ENCODE assay signal across 9 cellular contexts in genomic region chr2:217979151-217979811, GRCh38. TPM values are rescaled to one million over a fixed set of nuclear protein-coding genes. Genes with fewer than 3 reads are reported as not detected.
DNase-seq lines count a peak whose midpoint lies in the region; ATAC-seq, FAIRE-seq and TF ChIP-seq lines count a peak whose summit lies in the region.
"Had no signal": no experiment of that assay in that cellular context is flagged by ENCODE, and none has a peak within 500 bp of the region (broad histone marks: within the 10 kb centered on the region; RNA-seq: fewer than 3 reads in every experiment).

No MANE protein-coding gene starts in this region.

- TF ChIP-seq EP300 in HepG2 (IDR thresholded peaks at IDR 0.05; ENCODE audit: low read depth in 2 of 2, low read length in 2 of 2), result no peak
- TF ChIP-seq EP300 in HepG2 (CRISPR knock-in tag; IDR thresholded peaks at IDR 0.05; ENCODE audit: borderline replicate concordance), result no peak

- CTCF ChIA-PET in endothelial cell of umbilical vein (lab: Charles Lee), result interaction anchor here (0.7 to 1.4 kb wide), 5 partner anchors 8 to 190 kb away, joined by 3 to 5 read pairs (median 4); no protein-coding TSS in a partner anchor
- CTCF ChIA-PET in HepG2 (lab: Yijun Ruan, JAX; ENCODE audit: low intra/inter-chr PET ratio, low total read pairs), result no interaction called here

- H3K9me3 ChIP-seq in endothelial cell of umbilical vein (replicated peaks; ENCODE audit: control insufficient read depth, insufficient read depth, low read length) (no peaks in the 10 kb centered on the region), HepG2 (ENCODE audit: low read length) (no peaks in the 10 kb centered on the region), smooth muscle cell (replicated peaks; ENCODE audit: low read depth) (no peaks in the 10 kb centered on the region), HAP-1 (no peaks in the 10 kb centered on the region)

- intact Hi-C loops in endothelial cell of umbilical vein (cut with micrococcal nuclease), result no loop called here
- intact Hi-C loops in HepG2 (cut with micrococcal nuclease; ENCODE audit: unreplicated experiment), result no loop called here

- DNase-seq in NCI-H2171 (lab: John Stamatoyannopoulos, UW), result peak; percentile 38
- peak; percentile 25 for DNase-seq in endothelial cell of umbilical vein (ENCODE audit: low read depth, low spot score)
- DNase-seq in HepG2 (ENCODE audit: low spot score), result no peak
- no peak for DNase-seq in smooth muscle cell (lab: John Stamatoyannopoulos, UW; ENCODE audit: unreplicated experiment)
- DNase-seq in iPS-NIHi7 (ENCODE audit: extremely low spot score), result no peak
- DNase-seq in activated CD4-positive, alpha-beta T cell treated with anti-CD3 and anti-CD28 coated beads, Interleukin-2, amount 50 U/mL, for 4 hours, result no peak
- DNase-seq in HAP-1 (ENCODE audit: low spot score in 2 of 2), result no peak
- no peak for DNase-seq in RKO (ENCODE audit: low spot score)

- H3K9me1 ChIP-seq in endothelial cell of umbilical vein (replicated peaks; ENCODE audit: control insufficient read depth, extremely low read depth, insufficient read depth, low read length), result no peaks in the 10 kb centered on the region

- H3K27me3 ChIP-seq in endothelial cell of umbilical vein (ENCODE audit: control insufficient read depth in 2 of 2, insufficient read depth in 2 of 2, low read length in 2 of 2) (no peaks in the 10 kb centered on the region), HepG2 (ENCODE audit: control insufficient read depth in 1 of 2, insufficient read depth in 2 of 2, low read length in 2 of 2) (peaks cover 7 to 61% of the 10 kb centered on the region in 2 experiments; a peak in 4 of 5 replicates), smooth muscle cell (ENCODE audit: low read depth) (no peaks in the 10 kb centered on the region), HAP-1 (ENCODE audit: low read depth) (no peaks in the 10 kb centered on the region)

- TF ChIP-seq POLR2A in endothelial cell of umbilical vein (IDR thresholded peaks at IDR 0.05; ENCODE audit: low read depth, low read length) (no peak), HepG2 (IDR thresholded peaks at IDR 0.05; ENCODE audit: insufficient read depth in 1 of 2, low read depth in 2 of 2, low read length in 2 of 2) (no peak)

- H3K9ac ChIP-seq in endothelial cell of umbilical vein (replicated peaks; ENCODE audit: extremely low read depth, insufficient read depth, low read length) (peak overlapping the region; percentile 49), HepG2 (ENCODE audit: insufficient read depth, low read depth, low read length) (no peak overlapping the region), smooth muscle cell (ENCODE audit: low read depth) (peak overlapping the region; percentile 51)

- dilution Hi-C loops in endothelial cell of umbilical vein (cut with MboI; ENCODE audit: extremely low pct_ligation_motif_present, low sequenced_read_pairs), result no loop called here

- H3K4me3 ChIP-seq in endothelial cell of umbilical vein (replicated peaks in 1 of 3; ENCODE audit: insufficient read depth in 1 of 3, low read depth in 1 of 3, low read length in 3 of 3) (peak overlapping the region; percentile 52 to 62 (median 55)), HepG2 (replicated peaks in 1 of 3; ENCODE audit: insufficient read depth in 1 of 3, low read depth in 2 of 3, low read length in 3 of 3) (peak overlapping the region in 2 of 3 experiments; percentile 50 to 66; a peak in 2 of 6 replicates), smooth muscle cell (peak overlapping the region; percentile 76), HAP-1 (no peak overlapping the region)

- FAIRE-seq in endothelial cell of umbilical vein (lab: Jason Lieb, UNC) (peak; percentile 76), HepG2 (lab: Jason Lieb, UNC) (peak; percentile 12)

- TF ChIP-seq CTCF in endothelial cell of umbilical vein (IDR thresholded peaks at IDR 0.05; ENCODE audit: extremely low read depth in 1 of 2, insufficient read depth in 1 of 2, low read depth in 1 of 2, low read length in 2 of 2) (no peak), HepG2 (CRISPR knock-in tag; IDR thresholded peaks at IDR 0.05) (no peak), smooth muscle cell (IDR thresholded peaks at IDR 0.05; ENCODE audit: borderline replicate concordance, insufficient read depth, poor library complexity, severe bottlenecking) (no peak)

- no peaks in the 10 kb centered on the region for H3K36me3 ChIP-seq in endothelial cell of umbilical vein (ENCODE audit: control insufficient read depth in 2 of 2, extremely low read depth in 1 of 2, insufficient read depth in 2 of 2, low read length in 2 of 2)
- no peaks in the 10 kb centered on the region for H3K36me3 ChIP-seq in HepG2 (replicated peaks in 1 of 2; ENCODE audit: control insufficient read depth in 1 of 2, insufficient read depth in 2 of 2, low read length in 2 of 2)
- H3K36me3 ChIP-seq in smooth muscle cell (ENCODE audit: low read depth), result no peaks in the 10 kb centered on the region
- no peaks in the 10 kb centered on the region for H3K36me3 ChIP-seq in HAP-1 (replicated peaks)

- H3K4me2 ChIP-seq in endothelial cell of umbilical vein (ENCODE audit: insufficient read depth, low read length) (peak overlapping the region; percentile 69), HepG2 (ENCODE audit: low read depth, low read length) (peak overlapping the region; percentile 60), smooth muscle cell (peak overlapping the region; percentile 94)

- H4K20me1 ChIP-seq in endothelial cell of umbilical vein (replicated peaks; ENCODE audit: control insufficient read depth, extremely low read depth, insufficient read depth, low read length) (no peaks in the 10 kb centered on the region), HepG2 (ENCODE audit: insufficient read depth, low read length) (no peaks in the 10 kb centered on the region), smooth muscle cell (ENCODE audit: low read depth) (peaks cover 95% of the 10 kb centered on the region)

- no peaks in the 10 kb centered on the region for H3K79me2 ChIP-seq in endothelial cell of umbilical vein (ENCODE audit: control insufficient read depth, insufficient read depth, low read length)
- no peaks in the 10 kb centered on the region for H3K79me2 ChIP-seq in HepG2 (ENCODE audit: insufficient read depth, low read length)
- peaks cover 45% of the 10 kb centered on the region for H3K79me2 ChIP-seq in smooth muscle cell (ENCODE audit: low read depth)

- WGBS in HepG2 (ENCODE audit: low lambda C conversion rate), result 9% methylated on average over 10 of the region's 10 CpGs
- 15% methylated on average over 10 of the region's 10 CpGs for WGBS in smooth muscle cell (ENCODE audit: low lambda C conversion rate)

- H2AFZ ChIP-seq in endothelial cell of umbilical vein (ENCODE audit: low read depth, low read length), result peak overlapping the region; percentile 54
- no peak overlapping the region for H2AFZ ChIP-seq in HepG2 (ENCODE audit: low read length)
- H2AFZ ChIP-seq in smooth muscle cell (ENCODE audit: low read depth), result no peak overlapping the region

- H3K27ac ChIP-seq in endothelial cell of umbilical vein (ENCODE audit: insufficient read depth, low read depth, low read length), result no peak overlapping the region
- H3K27ac ChIP-seq in HepG2 (ENCODE audit: extremely low read length, insufficient read depth, low read length), result no peak overlapping the region
- peak overlapping the region; percentile 53 for H3K27ac ChIP-seq in smooth muscle cell (ENCODE audit: low read depth)
- H3K27ac ChIP-seq: HL-60 had no signal

- in situ Hi-C loops in HepG2 (cut with HindIII; ENCODE audit: extremely low pct_ligation_motif_present, low pct_unique_long_range_greater_than_20kb) (no loop called here), HAP-1 (cut with MboI; ENCODE audit: low sequenced_read_pairs) (no loop called here)

- POLR2A ChIA-PET in endothelial cell of umbilical vein (lab: Charles Lee) (no interaction called here), HepG2 (lab: Yijun Ruan, JAX) (no interaction called here)

- H3K4me1 ChIP-seq in endothelial cell of umbilical vein (ENCODE audit: control insufficient read depth, extremely low read depth, insufficient read depth, low read length) (peaks cover 21% of the 10 kb centered on the region), HepG2 (ENCODE audit: insufficient read depth, low read length) (peaks cover 9% of the 10 kb centered on the region; the same call in 1 of the 2 replicates), smooth muscle cell (ENCODE audit: low read depth) (peaks cover 19% of the 10 kb centered on the region), HAP-1 (no peaks in the 10 kb centered on the region)

- no peaks in the 10 kb centered on the region for H3F3A ChIP-seq in smooth muscle cell (ENCODE audit: low read depth)

- peak; percentile 10; the same call in 2 of the 3 replicates for ATAC-seq in HepG2

- TF ChIP-seq RAD21 in HepG2 (CRISPR knock-in tag; IDR thresholded peaks at IDR 0.05), result no peak

- BruUV-seq in endothelial cell of umbilical vein (replicated peaks; lab: Mats Ljungman, UMichigan) (TSS peak; percentile 17), HepG2 (replicated peaks; lab: Mats Ljungman, UMichigan) (no TSS peak)

RNA-seq across cellular contexts. Expression of gene TNS1, which starts 23.5 kb away (rescaled TPM):
- total RNA-seq in endothelial cell of umbilical vein (35.6 and 52.1 TPM in 2 replicates), HepG2 (2016; rRNA removed; fragmentation: Illumina TruSeq; extraction: Trizol) (1.9 TPM in 2 replicates), smooth muscle cell (61.5 and 67.7 TPM in 2 replicates)
- polyA plus RNA-seq in endothelial cell of umbilical vein (9.9 and 11.0 TPM in 2 replicates), HepG2 (2011; rRNA removed) (118 and 127 TPM in 2 replicates), smooth muscle cell (45.0 and 52.3 TPM in 2 replicates)
- polyA plus RNA-seq in endothelial cell of umbilical vein (2011; cell fraction: cytosol; rRNA removed), result 10.3 and 11.1 TPM in 2 replicates
- polyA plus RNA-seq in endothelial cell of umbilical vein (2011; cell fraction: nucleus; rRNA removed), result 32.1 and 41.7 TPM in 2 replicates
- polyA plus RNA-seq in endothelial cell of umbilical vein (2012), result 14.4 and 16.5 TPM in 2 replicates
- polyA minus RNA-seq in endothelial cell of umbilical vein, result 67.8 and 71.0 TPM in 2 replicates
- polyA minus RNA-seq in endothelial cell of umbilical vein (2011; cell fraction: cytosol; rRNA and poly(A)+ RNA removed), result 1.9 TPM
- polyA minus RNA-seq in endothelial cell of umbilical vein (2011; cell fraction: nucleus; rRNA and poly(A)+ RNA removed), result 48.7 and 57.9 TPM in 2 replicates
- total RNA-seq in HepG2 (2016; cell fraction: cytosol; rRNA removed; fragmentation: Illumina TruSeq; extraction: Trizol; ENCODE audit: low read depth), result 0.51 and 0.71 TPM in 2 replicates
- 1.1 and 1.7 TPM in 2 replicates for total RNA-seq in HepG2 (2016; cell fraction: insoluble cytoplasmic fraction; rRNA removed; fragmentation: Illumina TruSeq; extraction: Trizol)
- 1.9 and 2.2 TPM in 2 replicates for total RNA-seq in HepG2 (2016; cell fraction: membrane; rRNA removed; fragmentation: Illumina TruSeq; extraction: Trizol)
- total RNA-seq in HepG2 (2016; cell fraction: nucleus; rRNA removed; fragmentation: Illumina TruSeq; extraction: Trizol), result 3.7 and 4.7 TPM in 2 replicates
- 72.1 and 78.8 TPM in 2 replicates for polyA plus RNA-seq in HepG2 (2011; cell fraction: cytosol; rRNA removed)
- polyA plus RNA-seq in HepG2 (2011; cell fraction: nucleus; rRNA removed), result 302 and 373 TPM in 2 replicates
- polyA plus RNA-seq in HepG2 (2012), result 63.6 and 87.8 TPM in 2 replicates
- 0.35 and 0.62 TPM in 2 replicates for polyA plus RNA-seq in HepG2 (2016; cell fraction: cytosol; fragmentation: Illumina TruSeq; extraction: Trizol; ENCODE audit: low read depth)
- 1.3 and 1.7 TPM in 2 replicates for polyA plus RNA-seq in HepG2 (2016; cell fraction: insoluble cytoplasmic fraction; fragmentation: Illumina TruSeq; extraction: Trizol; ENCODE audit: low read depth)
- polyA plus RNA-seq in HepG2 (2016; cell fraction: membrane; fragmentation: Illumina TruSeq; extraction: Trizol; ENCODE audit: low read depth), result 0.73 and 0.90 TPM in 2 replicates
- polyA plus RNA-seq in HepG2 (2016; cell fraction: nucleus; fragmentation: Illumina TruSeq; extraction: Trizol; ENCODE audit: insufficient read depth, low read depth), result 1.9 and 2.0 TPM in 2 replicates
- 3.6 and 445 TPM in 2 replicates for polyA minus RNA-seq in HepG2 (2011; rRNA and poly(A)+ RNA removed; ENCODE audit: low replicate concordance)
- 116 and 155 TPM in 2 replicates for polyA minus RNA-seq in HepG2 (2011; cell fraction: cytosol; rRNA and poly(A)+ RNA removed)
- polyA minus RNA-seq in HepG2 (2011; cell fraction: nucleus; rRNA and poly(A)+ RNA removed), result 504 and 544 TPM in 2 replicates

Comparison
In these comparisons a context has a peak if more than half of its experiments do, and no peak if none do; other contexts are left out.
1. DNase-seq: peak in NCI-H2171 (single experiment) and endothelial cell of umbilical vein (single experiment); none in HepG2 (single experiment), smooth muscle cell (single experiment), iPS-NIHi7 (single experiment), activated CD4-positive, alpha-beta T cell treated with anti-CD3 and anti-CD28 coated beads, Interleukin-2, amount 50 U/mL, for 4 hours (0 of 2), HAP-1 (0 of 2) and RKO (single experiment).
2. Peak in every context shown above with its lines, with median percentiles within 50 percentile points of each other: H3K4me2 ChIP-seq.